ENCODE assay signal across 11 cellular contexts in the genomic region with DNA sequence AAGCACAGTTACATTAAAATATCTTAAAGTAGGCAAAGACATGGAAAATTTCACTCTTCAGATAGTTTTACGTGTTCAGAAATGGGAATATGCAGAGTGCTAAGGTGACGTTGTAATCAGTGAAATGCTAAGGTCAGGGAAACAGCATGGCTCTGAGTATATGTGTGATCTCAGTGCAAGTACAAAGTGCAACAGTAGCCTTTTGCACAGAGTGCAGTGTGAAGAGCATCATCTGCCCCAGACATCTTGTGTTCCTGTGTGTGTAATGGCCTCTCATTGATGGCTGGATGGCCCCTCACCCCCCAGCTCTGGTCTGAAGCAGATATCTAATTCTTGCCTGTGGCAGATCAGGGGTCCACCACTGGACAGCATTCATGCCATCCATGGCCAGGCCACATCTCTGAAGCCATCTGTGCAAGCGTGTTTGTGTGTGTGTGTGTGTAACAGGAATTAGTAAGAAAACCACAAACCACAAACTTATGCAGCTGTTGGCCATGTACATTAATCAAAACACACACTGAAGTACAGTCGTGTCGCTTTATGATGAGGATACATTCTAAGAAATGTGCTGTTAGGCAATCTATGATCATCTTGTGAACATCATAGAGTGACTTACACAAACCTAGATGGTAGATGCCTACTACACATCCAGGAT.
A peak's percentile ranks its signal among the peaks of the same experiment; 100 is the strongest.
DNase-seq lines count a peak whose midpoint lies in the region; ATAC-seq and TF ChIP-seq lines count a peak whose summit lies in the region.
"Had no signal": no experiment of that assay in that cellular context is flagged by ENCODE, and none has a peak within 500 bp of the region (broad histone marks: within the 10 kb centered on the region; RNA-seq: fewer than 3 reads in every experiment).

No MANE protein-coding gene starts in this region.

- no peak overlapping the region for H4K91ac ChIP-seq in mesenchymal stem cell (ENCODE audit: low read length)

- DNase-seq in DND-41, result no peak
- peak; percentile 29 for DNase-seq in HT1080 (ENCODE audit: low read depth)
- peak in 1 of 2 donors; percentile 2 for DNase-seq in activated T-cell treated with anti-CD3 and anti-CD28 coated beads, Interleukin-2, amount 50 U/mL, for 72 hours
- DNase-seq in mesenchymal stem cell, result peak; percentile 57
- DNase-seq in nephron progenitor cell, result no peak
- DNase-seq in T-cell, result no peak
- DNase-seq: DMS79 treated with DMSO at 0.1 percent for 48 hours, occipital lobe had no signal

- no peak overlapping the region for H3K23ac ChIP-seq in mesenchymal stem cell (ENCODE audit: low read length in 2 of 2)

- H3K4me3 ChIP-seq in DND-41 (ENCODE audit: low read depth in 1 of 2, low read length in 2 of 2) (no peak overlapping the region), mesenchymal stem cell (ENCODE audit: insufficient read depth in 1 of 2, low read depth in 1 of 2, low read length in 2 of 2) (no peak overlapping the region)

- H3K36me3 Mint-ChIP-seq in activated T-cell treated with anti-CD3 and anti-CD28 coated beads, Interleukin-2, amount 50 U/mL, for 72 hours (ENCODE audit: insufficient read depth in 2 of 2), result peaks cover 2 to 11% of the 10 kb centered on the region in 2 donors
- H3K36me3 Mint-ChIP-seq in nephron progenitor cell (ENCODE audit: low read depth) (peaks cover 30% of the 10 kb centered on the region), T-cell (peaks cover 53% of the 10 kb centered on the region)

- no peak overlapping the region for H2BK12ac ChIP-seq in mesenchymal stem cell (ENCODE audit: low read length in 2 of 2)

- H3K27ac ChIP-seq in DND-41 (ENCODE audit: low read length), result no peak overlapping the region
- H3K27ac ChIP-seq in mesenchymal stem cell (ENCODE audit: low read length, poor library complexity, severe bottlenecking), result no peak overlapping the region

- H3K36me3 ChIP-seq in DND-41 (ENCODE audit: insufficient read depth, low read length), result peaks cover 3% of the 10 kb centered on the region; the same call in 1 of the 2 replicates
- no peaks in the 10 kb centered on the region for H3K36me3 ChIP-seq in mesenchymal stem cell (ENCODE audit: control insufficient read depth in 1 of 2, insufficient read depth in 2 of 2, low read depth in 1 of 2, low read length in 2 of 2)

- no peak overlapping the region for H2BK15ac ChIP-seq in mesenchymal stem cell (ENCODE audit: low read depth, poor library complexity, severe bottlenecking)

- no peaks in the 10 kb centered on the region for H3K9me3 Mint-ChIP-seq in activated T-cell treated with anti-CD3 and anti-CD28 coated beads, Interleukin-2, amount 50 U/mL, for 72 hours
- H3K9me3 Mint-ChIP-seq in nephron progenitor cell (no peaks in the 10 kb centered on the region), T-cell (no peaks in the 10 kb centered on the region)

- no peaks in the 10 kb centered on the region for H3K79me2 ChIP-seq in DND-41 (ENCODE audit: insufficient read depth, low read length)

- H2BK120ac ChIP-seq in mesenchymal stem cell (ENCODE audit: low read depth, low read length), result no peak overlapping the region

- no peak overlapping the region for H2AK5ac ChIP-seq in mesenchymal stem cell (ENCODE audit: low read length, severe bottlenecking)

- no peak overlapping the region for H3K14ac ChIP-seq in mesenchymal stem cell (ENCODE audit: low read length in 2 of 2)

- H3K4me2 ChIP-seq in DND-41 (ENCODE audit: insufficient read depth, low read length) (no peak overlapping the region), mesenchymal stem cell (ENCODE audit: low read length, poor library complexity, severe bottlenecking) (no peak overlapping the region)

- H3K18ac ChIP-seq in mesenchymal stem cell (ENCODE audit: low read depth in 1 of 2, low read length in 2 of 2), result no peak overlapping the region

- peak overlapping the region; percentile 82 for H3K27ac Mint-ChIP-seq in activated T-cell treated with anti-CD3 and anti-CD28 coated beads, Interleukin-2, amount 50 U/mL, for 72 hours
- H3K27ac Mint-ChIP-seq in nephron progenitor cell (no peak overlapping the region), T-cell (peak overlapping the region in 1 of 2 donors; percentile 8)

- 97% methylated on average over 2 of the region's 5 CpGs for WGBS in mesenchymal stem cell

- POLR2A ChIA-PET in T-cell (lab: Charles Lee), result no interaction called here

- peaks cover 46% of the 10 kb centered on the region for H3K4me1 Mint-ChIP-seq in activated T-cell treated with anti-CD3 and anti-CD28 coated beads, Interleukin-2, amount 50 U/mL, for 72 hours (ENCODE audit: low read depth)
- H3K4me1 Mint-ChIP-seq in nephron progenitor cell, result no peaks in the 10 kb centered on the region
- peaks cover 17 to 30% (median 26%) of the 10 kb centered on the region in 3 donors for H3K4me1 Mint-ChIP-seq in T-cell

- CTCF ChIA-PET in T-cell (lab: Charles Lee), result interaction anchor here in 1 of 2 donors (0.6 kb wide), 1 partner anchor 57 kb away, joined by 3 read pairs; no protein-coding TSS in a partner anchor

- no peaks in the 10 kb centered on the region for H3K27me3 ChIP-seq in DND-41 (ENCODE audit: insufficient read depth, low read length, poor library complexity)
- H3K27me3 ChIP-seq in mesenchymal stem cell (ENCODE audit: control insufficient read depth in 1 of 2, insufficient read depth in 1 of 2, low read length in 2 of 2), result no peaks in the 10 kb centered on the region

- H3K4me1 ChIP-seq in DND-41 (ENCODE audit: insufficient read depth, low read length), result no peaks in the 10 kb centered on the region
- H3K4me1 ChIP-seq in mesenchymal stem cell (ENCODE audit: control insufficient read depth, insufficient read depth, low read depth, low read length), result no peaks in the 10 kb centered on the region

- H2BK5ac ChIP-seq in mesenchymal stem cell (ENCODE audit: low read depth, low read length, poor library complexity, severe bottlenecking), result no peak overlapping the region

- H3K9ac ChIP-seq in DND-41 (ENCODE audit: low read depth, low read length) (no peak overlapping the region), mesenchymal stem cell (ENCODE audit: low read length) (no peak overlapping the region)

- H4K8ac ChIP-seq in mesenchymal stem cell (ENCODE audit: low read length), result no peak overlapping the region

- no peak overlapping the region for H3K4ac ChIP-seq in mesenchymal stem cell (ENCODE audit: low read depth in 1 of 2, low read length in 2 of 2)

- ATAC-seq in DND-41 (ENCODE audit: insufficient read depth, low read depth) (peak; percentile 53), HG02852 (IDR thresholded peaks at IDR 0.05; ENCODE audit: unreplicated experiment) (no peak), HG02973 (IDR thresholded peaks at IDR 0.05; ENCODE audit: unreplicated experiment) (no peak), T-cell (replicated peaks in 1 of 4) (no peak)
- ATAC-seq in activated T-cell treated with anti-CD3 and anti-CD28 coated beads, Interleukin-2, amount 50 U/mL, for 72 hours (replicated peaks in 1 of 2), result peak; percentile 81 to 83
- ATAC-seq: Right ventricle myocardium inferior had no signal

- no peak overlapping the region for H2AFZ ChIP-seq in DND-41 (ENCODE audit: low read depth, low read length)
- peak overlapping the region; percentile 2 for H2AFZ ChIP-seq in mesenchymal stem cell (ENCODE audit: low read depth, low read length)

- H4K20me1 ChIP-seq in DND-41 (ENCODE audit: insufficient read depth, low read length), result no peaks in the 10 kb centered on the region

- no peak for TF ChIP-seq CTCF in DND-41 (IDR thresholded peaks at IDR 0.05; ENCODE audit: borderline replicate concordance, extremely low read depth, low read length, poor library complexity, severe bottlenecking)
- no peak for TF ChIP-seq CTCF in nephron progenitor cell (IDR thresholded peaks at IDR 0.05)

- no peaks in the 10 kb centered on the region for H3K79me1 ChIP-seq in mesenchymal stem cell (replicated peaks; ENCODE audit: low read length, poor library complexity, severe bottlenecking)

- no peaks in the 10 kb centered on the region for H3K9me3 ChIP-seq in DND-41 (ENCODE audit: insufficient read depth, low read length, severe bottlenecking)
- no peaks in the 10 kb centered on the region for H3K9me3 ChIP-seq in mesenchymal stem cell (ENCODE audit: control insufficient read depth, low read length)

- no peaks in the 10 kb centered on the region for H3K27me3 Mint-ChIP-seq in activated T-cell treated with anti-CD3 and anti-CD28 coated beads, Interleukin-2, amount 50 U/mL, for 72 hours (ENCODE audit: low read depth)
- no peaks in the 10 kb centered on the region for H3K27me3 Mint-ChIP-seq in nephron progenitor cell (ENCODE audit: low read depth, poor library complexity)
- no peaks in the 10 kb centered on the region for H3K27me3 Mint-ChIP-seq in T-cell

- no peak overlapping the region for H3K4me3 Mint-ChIP-seq in activated T-cell treated with anti-CD3 and anti-CD28 coated beads, Interleukin-2, amount 50 U/mL, for 72 hours
- H3K4me3 Mint-ChIP-seq in nephron progenitor cell (no peak overlapping the region), T-cell (no peak overlapping the region)

Comparison
In these comparisons a context has a peak if more than half of its experiments do, and no peak if none do; other contexts are left out.
1. ATAC-seq: peak in DND-41 (single experiment) and activated T-cell treated with anti-CD3 and anti-CD28 coated beads, Interleukin-2, amount 50 U/mL, for 72 hours (2 of 2); none in HG02852 (single experiment), HG02973 (single experiment) and T-cell (0 of 4).
2. DNase-seq: peak in HT1080 (single experiment) and mesenchymal stem cell (single experiment); none in DND-41 (single experiment), nephron progenitor cell (single experiment) and T-cell (0 of 34).